In the genomic region with DNA sequence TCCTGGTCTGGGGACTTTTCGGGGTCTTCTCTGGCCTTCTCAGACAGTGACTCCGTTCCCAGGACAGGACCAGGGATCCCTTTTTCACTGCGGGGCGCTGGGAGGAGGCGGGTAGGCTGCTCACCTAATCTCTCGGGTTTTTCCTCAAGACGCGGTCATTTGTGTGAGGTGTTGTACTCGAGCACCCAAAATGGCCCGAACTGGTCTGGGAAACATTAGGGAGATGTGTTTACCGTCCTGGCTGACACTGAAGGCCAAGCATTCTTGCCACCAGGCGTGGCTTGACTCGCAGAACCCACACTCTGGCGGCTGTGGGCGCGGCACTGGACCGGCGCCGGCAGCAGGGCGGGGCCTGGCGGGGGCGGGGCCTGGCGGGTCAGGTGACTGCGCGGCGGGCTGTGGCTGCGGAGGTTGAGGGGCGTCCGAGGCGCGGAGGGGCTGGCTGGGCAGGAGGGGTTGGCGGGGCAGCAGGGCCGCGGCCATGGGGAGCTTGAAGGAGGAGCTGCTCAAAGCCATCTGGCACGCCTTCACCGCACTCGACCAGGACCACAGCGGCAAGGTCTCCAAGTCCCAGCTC, we compare ENCODE assay signal across 8 cellular contexts. TPM values are rescaled to one million over a fixed set of nuclear protein-coding genes. Genes with fewer than 3 reads are reported as not detected.
DNase-seq lines count a peak whose midpoint lies in the region; ATAC-seq and TF ChIP-seq lines count a peak whose summit lies in the region.

A gene (plus strand): TSS at position 379 of the 577 bp plus-strand sequence. CDS start 103 bp downstream, at position 482.

- peaks cover 23% of the 10 kb centered on the region for H3K4me1 Mint-ChIP-seq in activated naive CD8-positive, alpha-beta T cell treated with anti-CD3 and anti-CD28 coated beads, Interleukin-2, amount 50 U/mL, for 24 hours

- H3K9me3 ChIP-seq in transverse colon, result no peaks in the 10 kb centered on the region

- ATAC-seq in GM21723 (IDR thresholded peaks at IDR 0.05; ENCODE audit: unreplicated experiment), result peak; percentile 81
- ATAC-seq in activated naive CD8-positive, alpha-beta T cell treated with anti-CD3 and anti-CD28 coated beads, Interleukin-2, amount 50 U/mL, for 24 hours, result peak; percentile 91

- peak within 1 kb of the TSS; percentile 40 for H3K27ac Mint-ChIP-seq in activated naive CD8-positive, alpha-beta T cell treated with anti-CD3 and anti-CD28 coated beads, Interleukin-2, amount 50 U/mL, for 24 hours

- 0 to 2% methylated on average over 23 to 35 of the region's 38 CpGs for WGBS in transverse colon (ENCODE audit: low coverage in 1 of 2), 2 donors

- peaks cover 33% of the 10 kb centered on the region for H3K27me3 Mint-ChIP-seq in activated naive CD8-positive, alpha-beta T cell treated with anti-CD3 and anti-CD28 coated beads, Interleukin-2, amount 50 U/mL, for 24 hours

- H3K4me3 Mint-ChIP-seq in activated naive CD8-positive, alpha-beta T cell treated with anti-CD3 and anti-CD28 coated beads, Interleukin-2, amount 50 U/mL, for 24 hours, result peak within 1 kb of the TSS; percentile 82

- peaks cover 16% of the 10 kb centered on the region for H3K9me3 Mint-ChIP-seq in activated naive CD8-positive, alpha-beta T cell treated with anti-CD3 and anti-CD28 coated beads, Interleukin-2, amount 50 U/mL, for 24 hours

- no peak for TF ChIP-seq EP300 in transverse colon (IDR thresholded peaks at IDR 0.05; ENCODE audit: low read depth)

- H3K36me3 ChIP-seq in transverse colon, result no peaks in the 10 kb centered on the region

- peak; percentile 59 for TF ChIP-seq POLR2A in transverse colon (IDR thresholded peaks at IDR 0.05)

- in situ Hi-C loops in KBM-7 (cut with MboI; ENCODE audit: low pct_unique_long_range_greater_than_20kb, low sequenced_read_pairs), result no loop called here
- in situ Hi-C loops in transverse colon (cut with MboI; ENCODE audit: low pct_ligation_motif_present in 1 of 4, low pct_unique_long_range_greater_than_20kb in 1 of 4, low sequenced_read_pairs in 3 of 4), result loop anchor here in 1 of 4 donors (10.0 kb wide), 1 partner anchor 81 kb away; no protein-coding TSS in a partner anchor

- no peaks in the 10 kb centered on the region for H3K27me3 ChIP-seq in transverse colon

- DNase-seq in EL (peak; percentile 93), KBM-7 (peak; percentile 62), SKM-1 treated with dmso at 0.1 percent for 144 hours (lab: John Stamatoyannopoulos, UW; ENCODE audit: unreplicated experiment) (peak; percentile 65), cardiac septum (ENCODE audit: low spot score) (peak; percentile 96), posterior cingulate gyrus (peak; percentile 57 to 97 (median 78)), transverse colon (peak; percentile 93)
- DNase-seq in activated naive CD8-positive, alpha-beta T cell treated with anti-CD3 and anti-CD28 coated beads, Interleukin-2, amount 50 U/mL, for 24 hours, result peak; percentile 87

- intact Hi-C loops in cardiac septum (cut with DNase I) (loop anchor here (2.0 to 5.0 kb wide), 4 partner anchors 25 to 91 kb away; a partner anchor contains a TSS), posterior cingulate gyrus (cut with DNase I) (loop anchor here (5.0 kb wide), 1 partner anchor 84 kb away; no protein-coding TSS in a partner anchor), transverse colon (cut with DNase I; ENCODE audit: low total_unique reads) (no loop called here)

- peak; percentile 44 to 85 (median 56) for TF ChIP-seq CTCF in transverse colon (IDR thresholded peaks at IDR 0.05)

- H3K27ac ChIP-seq in transverse colon, result peak within 1 kb of the TSS; percentile 88 to 96 (median 92)

- peaks cover 0 to 15% (median 6%) of the 10 kb centered on the region in 4 donors for H3K4me1 ChIP-seq in transverse colon

- H3K4me3 ChIP-seq in transverse colon, result peak within 1 kb of the TSS; percentile 60 to 99 (median 78)

- peaks cover 7% of the 10 kb centered on the region for H3K36me3 Mint-ChIP-seq in activated naive CD8-positive, alpha-beta T cell treated with anti-CD3 and anti-CD28 coated beads, Interleukin-2, amount 50 U/mL, for 24 hours (ENCODE audit: low read depth)

RNA-seq across cellular contexts. Expression of the gene that starts here (rescaled TPM):
- 27.6 TPM for total RNA-seq in cardiac septum
- 10 to 100 TPM; 18.8 to 52.5 (median 29.1) TPM for total RNA-seq in transverse colon

Comparison
In these comparisons a context has a peak if more than half of its experiments do, and no peak if none do; other contexts are left out.
1. Peak in every context shown above with its lines: DNase-seq, ATAC-seq, H3K4me3 ChIP-seq and H3K27ac ChIP-seq.